Comparison of ENCODE assay signal across 1 cellular context in genomic region chrX:34300871-34301270, GRCh38.
TF ChIP-seq lines count a peak whose summit lies in the region.

No MANE protein-coding gene starts in this region.

TF ChIP-seq in GM23338, 12 proteins besides CTCF, POLR2A, EP300 and RAD21 (continued from another document):
- TF ChIP-seq, protein P1, sequence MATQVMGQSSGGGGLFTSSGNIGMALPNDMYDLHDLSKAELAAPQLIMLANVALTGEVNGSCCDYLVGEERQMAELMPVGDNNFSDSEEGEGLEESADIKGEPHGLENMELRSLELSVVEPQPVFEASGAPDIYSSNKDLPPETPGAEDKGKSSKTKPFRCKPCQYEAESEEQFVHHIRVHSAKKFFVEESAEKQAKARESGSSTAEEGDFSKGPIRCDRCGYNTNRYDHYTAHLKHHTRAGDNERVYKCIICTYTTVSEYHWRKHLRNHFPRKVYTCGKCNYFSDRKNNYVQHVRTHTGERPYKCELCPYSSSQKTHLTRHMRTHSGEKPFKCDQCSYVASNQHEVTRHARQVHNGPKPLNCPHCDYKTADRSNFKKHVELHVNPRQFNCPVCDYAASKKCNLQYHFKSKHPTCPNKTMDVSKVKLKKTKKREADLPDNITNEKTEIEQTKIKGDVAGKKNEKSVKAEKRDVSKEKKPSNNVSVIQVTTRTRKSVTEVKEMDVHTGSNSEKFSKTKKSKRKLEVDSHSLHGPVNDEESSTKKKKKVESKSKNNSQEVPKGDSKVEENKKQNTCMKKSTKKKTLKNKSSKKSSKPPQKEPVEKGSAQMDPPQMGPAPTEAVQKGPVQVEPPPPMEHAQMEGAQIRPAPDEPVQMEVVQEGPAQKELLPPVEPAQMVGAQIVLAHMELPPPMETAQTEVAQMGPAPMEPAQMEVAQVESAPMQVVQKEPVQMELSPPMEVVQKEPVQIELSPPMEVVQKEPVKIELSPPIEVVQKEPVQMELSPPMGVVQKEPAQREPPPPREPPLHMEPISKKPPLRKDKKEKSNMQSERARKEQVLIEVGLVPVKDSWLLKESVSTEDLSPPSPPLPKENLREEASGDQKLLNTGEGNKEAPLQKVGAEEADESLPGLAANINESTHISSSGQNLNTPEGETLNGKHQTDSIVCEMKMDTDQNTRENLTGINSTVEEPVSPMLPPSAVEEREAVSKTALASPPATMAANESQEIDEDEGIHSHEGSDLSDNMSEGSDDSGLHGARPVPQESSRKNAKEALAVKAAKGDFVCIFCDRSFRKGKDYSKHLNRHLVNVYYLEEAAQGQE (IDR thresholded peaks at IDR 0.05; ENCODE audit: unreplicated experiment) = no peak
